16 cellular contexts compared by ENCODE assay signal in the genomic region with DNA sequence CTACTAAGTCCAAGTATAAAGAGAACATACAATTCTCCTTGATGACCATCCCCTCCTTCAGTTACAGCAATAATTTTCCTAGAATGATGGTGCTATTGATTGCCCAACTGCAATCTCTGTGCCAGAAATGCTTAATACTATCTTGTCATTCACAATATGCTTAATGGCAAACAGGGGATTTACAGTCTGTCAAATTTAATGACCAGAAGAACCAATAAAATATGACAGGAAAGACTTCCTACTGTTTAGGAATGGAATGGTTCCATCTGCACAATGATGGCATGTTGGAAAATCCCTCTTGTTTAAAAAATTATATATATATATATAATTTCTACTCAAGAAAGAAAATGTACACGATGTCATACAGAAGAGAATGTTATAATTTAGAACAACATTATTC.
DNase-seq lines count a peak whose midpoint lies in the region; TF ChIP-seq lines count a peak whose summit lies in the region.
"Had no signal": no experiment of that assay in that cellular context is flagged by ENCODE, and none has a peak within 500 bp of the region (broad histone marks: within the 10 kb centered on the region; RNA-seq: fewer than 3 reads in every experiment).

No MANE protein-coding gene starts in this region.

- DNase-seq in A673 (ENCODE audit: low spot score) (peak; percentile 83), NCI-H446 treated with DMSO at 0.1 percent for 48 hours (lab: John Stamatoyannopoulos, UW) (peak; percentile 59), dermis blood vessel endothelial cell (peak; percentile 19), BE2C (no peak), T-helper 9 cell (no peak)
- no peak for DNase-seq in activated CD4-positive, alpha-beta T cell treated with anti-CD3 and anti-CD28 coated beads for 4 hours
- DNase-seq: ACHN; CD4-positive, alpha-beta memory T cell; DMS153; DMS79; GF-D8; GOT3; H7; HFFc6 had no signal

- H3K4me3 ChIP-seq in A673 (ENCODE audit: low read depth, low read length, poor library complexity, severe bottlenecking) (no peak overlapping the region), BE2C (ENCODE audit: low read depth, low read length) (no peak overlapping the region)

- H3K27ac Mint-ChIP-seq in nephron, result peak overlapping the region in 2 of 3 experiments; percentile 75 to 77
- H3K27ac Mint-ChIP-seq: CD14-positive monocyte; CD4-positive, alpha-beta memory T cell; HFFc6 had no signal

- no peaks in the 10 kb centered on the region for H3K27me3 ChIP-seq in A673 (replicated peaks; ENCODE audit: insufficient read depth, low read depth, low read length, poor library complexity)
- no peaks in the 10 kb centered on the region for H3K27me3 ChIP-seq in BE2C

- H3K27me3 Mint-ChIP-seq in nephron (ENCODE audit: low read depth), result no peaks in the 10 kb centered on the region
- H3K27me3 Mint-ChIP-seq: CD4-positive, alpha-beta memory T cell had no signal

- CTCF ChIA-PET in A673 (lab: Charles Lee), result no interaction called here

- peaks cover 44% of the 10 kb centered on the region for H3K4me1 Mint-ChIP-seq in nephron
- H3K4me1 Mint-ChIP-seq: CD4-positive, alpha-beta memory T cell had no signal

- TF ChIP-seq CTCF in A673 (conservative IDR thresholded peaks at IDR 0.05; ENCODE audit: low read depth, low read length), result no peak
- no peak for TF ChIP-seq CTCF in nephron (IDR thresholded peaks at IDR 0.05; ENCODE audit: unreplicated experiment in 3 of 3)
- TF ChIP-seq CTCF in BE2C (IDR thresholded peaks at IDR 0.05; ENCODE audit: low read depth, low read length), result no peak

- no peaks in the 10 kb centered on the region for H3K9me3 ChIP-seq in A673 (ENCODE audit: low read depth, low read length, poor library complexity, severe bottlenecking)
- no peaks in the 10 kb centered on the region for H3K9me3 ChIP-seq in BE2C

- no peaks in the 10 kb centered on the region for H3K36me3 Mint-ChIP-seq in nephron (ENCODE audit: low read depth)
- H3K36me3 Mint-ChIP-seq: CD14-positive monocyte; CD4-positive, alpha-beta memory T cell had no signal

- no peaks in the 10 kb centered on the region for H3K9me3 Mint-ChIP-seq in nephron
- H3K9me3 Mint-ChIP-seq: CD4-positive, alpha-beta memory T cell; HFFc6 had no signal

- POLR2A ChIA-PET in A673 (lab: Charles Lee; ENCODE audit: low non-redundant PET), result no interaction called here

- intact Hi-C loops in A673 (cut with micrococcal nuclease; ENCODE audit: unreplicated experiment), result loop anchor here (10.0 kb wide), 1 partner anchor 787 kb away; no protein-coding TSS in a partner anchor

- H3K27ac ChIP-seq in A673 (ENCODE audit: low read depth, low read length, poor library complexity, severe bottlenecking), result peak overlapping the region; percentile 55

- no TSS peak for BruUV-seq in A673 (replicated peaks; lab: Mats Ljungman, UMichigan)

- H3K4me3 Mint-ChIP-seq in nephron, result no peak overlapping the region
- H3K4me3 Mint-ChIP-seq: CD14-positive monocyte, HFFc6 had no signal

- H3K36me3 ChIP-seq in A673 (ENCODE audit: insufficient read depth, low read length, poor library complexity, severe bottlenecking) (no peaks in the 10 kb centered on the region), BE2C (no peaks in the 10 kb centered on the region)

- H3K4me1 ChIP-seq in A673 (ENCODE audit: insufficient read depth, low read length, poor library complexity, severe bottlenecking) (peaks cover 25% of the 10 kb centered on the region), BE2C (no peaks in the 10 kb centered on the region)

Comparison
In these comparisons a context has a peak if more than half of its experiments do, and no peak if none do; other contexts are left out.
1. DNase-seq: peak in A673 (single experiment), NCI-H446 treated with DMSO at 0.1 percent for 48 hours (single experiment) and dermis blood vessel endothelial cell (single experiment); none in activated CD4-positive, alpha-beta T cell treated with anti-CD3 and anti-CD28 coated beads for 4 hours (0 of 2), BE2C (single experiment) and T-helper 9 cell (single experiment).